In genomic region chr1:36154335-36154734, GRCh38 we compare ENCODE assay signal across 2 cellular contexts.
TF ChIP-seq lines count a peak whose summit lies in the region.

No MANE protein-coding gene starts in this region.

TF ChIP-seq in HepG2, 621 proteins besides CTCF, POLR2A, EP300 and RAD21:
- no peak for TF ChIP-seq TARDBP (CRISPR knock-in tag; IDR thresholded peaks at IDR 0.05)
- TF ChIP-seq ZNF564 (CRISPR knock-in tag; IDR thresholded peaks at IDR 0.05), result no peak
- TF ChIP-seq RARG (CRISPR knock-in tag; IDR thresholded peaks at IDR 0.05; ENCODE audit: low read depth), result no peak
- no peak for TF ChIP-seq ZNF510 (CRISPR knock-in tag; IDR thresholded peaks at IDR 0.05; ENCODE audit: low read depth)
- no peak for TF ChIP-seq DNMT1 (CRISPR knock-in tag; IDR thresholded peaks at IDR 0.05)
- TF ChIP-seq AGO1 (IDR thresholded peaks at IDR 0.05; ENCODE audit: low read depth, low read length, poor library complexity, severe bottlenecking), result no peak
- TF ChIP-seq ZSCAN30 (CRISPR knock-in tag; IDR thresholded peaks at IDR 0.05), result no peak
- no peak for TF ChIP-seq MAFK (conservative IDR thresholded peaks at IDR 0.05 in 1 of 2, IDR thresholded peaks at IDR 0.05 in 1 of 2; ENCODE audit: low read length in 2 of 2)
- no peak for TF ChIP-seq SMAD9 (CRISPR knock-in tag; IDR thresholded peaks at IDR 0.05)
- TF ChIP-seq, protein P1, sequence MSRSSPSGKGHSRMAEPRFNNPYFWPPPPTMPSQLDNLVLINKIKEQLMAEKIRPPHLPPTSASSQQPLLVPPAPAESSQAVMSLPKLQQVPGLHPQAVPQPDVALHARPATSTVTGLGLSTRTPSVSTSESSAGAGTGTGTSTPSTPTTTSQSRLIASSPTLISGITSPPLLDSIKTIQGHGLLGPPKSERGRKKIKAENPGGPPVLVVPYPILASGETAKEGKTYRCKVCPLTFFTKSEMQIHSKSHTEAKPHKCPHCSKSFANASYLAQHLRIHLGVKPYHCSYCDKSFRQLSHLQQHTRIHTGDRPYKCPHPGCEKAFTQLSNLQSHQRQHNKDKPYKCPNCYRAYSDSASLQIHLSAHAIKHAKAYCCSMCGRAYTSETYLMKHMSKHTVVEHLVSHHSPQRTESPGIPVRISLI (CRISPR knock-in tag; IDR thresholded peaks at IDR 0.05; ENCODE audit: borderline replicate concordance), result no peak
- TF ChIP-seq ZNF234 (CRISPR knock-in tag; conservative IDR thresholded peaks at IDR 0.05), result no peak
- TF ChIP-seq ARID2 (CRISPR knock-in tag; IDR thresholded peaks at IDR 0.05; ENCODE audit: borderline replicate concordance), result no peak
- TF ChIP-seq ZSCAN25 (CRISPR knock-in tag; IDR thresholded peaks at IDR 0.05), result no peak
- no peak for TF ChIP-seq HNRNPL (IDR thresholded peaks at IDR 0.05; ENCODE audit: low read depth, low read length)
- TF ChIP-seq HNRNPLL (IDR thresholded peaks at IDR 0.05; ENCODE audit: low read depth, low read length, poor library complexity, severe bottlenecking), result no peak
- TF ChIP-seq TBP (CRISPR knock-in tag; IDR thresholded peaks at IDR 0.05), result no peak
- no peak for TF ChIP-seq TCF12 (IDR thresholded peaks at IDR 0.05)
- no peak for TF ChIP-seq TCF12 (CRISPR knock-in tag; IDR thresholded peaks at IDR 0.05)
- TF ChIP-seq REXO4 (CRISPR knock-in tag; IDR thresholded peaks at IDR 0.05; ENCODE audit: borderline replicate concordance), result no peak
- TF ChIP-seq E2F5 (CRISPR knock-in tag; conservative IDR thresholded peaks at IDR 0.05), result no peak
- TF ChIP-seq ZNF567 (CRISPR knock-in tag; IDR thresholded peaks at IDR 0.05; ENCODE audit: borderline replicate concordance), result no peak

TF ChIP-seq in HEK293T, 16 proteins besides CTCF, POLR2A, EP300 and RAD21:
- TF ChIP-seq SP1 (IDR thresholded peaks at IDR 0.05) (no peak), NFRKB (IDR thresholded peaks at IDR 0.05) (no peak), L3MBTL2 (conservative IDR thresholded peaks at IDR 0.05) (no peak), SUZ12 (IDR thresholded peaks at IDR 0.05) (no peak), TARDBP (IDR thresholded peaks at IDR 0.05) (no peak), ELF4 (IDR thresholded peaks at IDR 0.05) (no peak), CTBP1 (IDR thresholded peaks at IDR 0.05; ENCODE audit: borderline replicate concordance) (no peak), FOXK2 (IDR thresholded peaks at IDR 0.05) (no peak), ZNF384 (IDR thresholded peaks at IDR 0.05) (no peak)
TF ChIP-seq in HEK293T: peak in this region for 0.
